ENCODE assay signal across 8 cellular contexts in genomic region chr16:50666658-50667496, GRCh38. TPM values are rescaled to one million over a fixed set of nuclear protein-coding genes. Genes with fewer than 3 reads are reported as not detected.
DNase-seq lines count a peak whose midpoint lies in the region; ATAC-seq and TF ChIP-seq lines count a peak whose summit lies in the region.

No MANE protein-coding gene starts in this region.

- CTCF ChIA-PET in activated CD4-positive, alpha-beta memory T cell treated with anti-CD3 and anti-CD28 coated beads, Interleukin-2, amount 10 ng/mL, durations not matched to agents 7 days and 5 days (lab: Charles Lee): interaction anchor here (0.6 to 17.4 kb wide), 42 partner anchors 13 to 642 kb away, joined by 3 to 288 read pairs (median 8); partner anchors contain the start of genes BRD7, CNEP1R1, CYLD and HEATR3

- ATAC-seq in GM19452 (IDR thresholded peaks at IDR 0.05; ENCODE audit: unreplicated experiment) (peak; percentile 89), HG03432 (IDR thresholded peaks at IDR 0.05; ENCODE audit: unreplicated experiment) (peak; percentile 90)

- H3K4me1 ChIP-seq in skeletal muscle tissue (ENCODE audit: control insufficient read depth in 3 of 3, insufficient read depth in 3 of 3, low read length in 3 of 3): peaks cover 15 to 42% (median 37%) of the 10 kb centered on the region in 3 donors

- POLR2A ChIA-PET in activated CD4-positive, alpha-beta memory T cell treated with anti-CD3 and anti-CD28 coated beads, Interleukin-2, amount 10 ng/mL, durations not matched to agents 7 days and 5 days (lab: Charles Lee): interaction anchor here (0.8 to 12.4 kb wide), 20 partner anchors 13 to 642 kb away, joined by 3 to 180 read pairs (median 4); partner anchors contain the start of genes CNEP1R1, CYLD and SNX20

- DNase-seq in CD14-positive monocyte (ENCODE audit: low spot score) (no peak), T-helper 9 cell (no peak), anterior cingulate cortex (lab: John Stamatoyannopoulos, UW) (no peak), Ammon's horn (ENCODE audit: low spot score) (no peak)
- peak; percentile 65 for DNase-seq in activated CD4-positive, alpha-beta memory T cell treated with anti-CD3 and anti-CD28 coated beads, Interleukin-2, amount 10 ng/mL, durations not matched to agents 7 days and 5 days

- peak overlapping the region in 1 of 3 donors; percentile 21 for H3K4me3 ChIP-seq in skeletal muscle tissue (ENCODE audit: low read length in 3 of 3)

- peaks cover 41 to 44% of the 10 kb centered on the region in 2 donors for H3K36me3 Mint-ChIP-seq in CD14-positive monocyte
- H3K36me3 Mint-ChIP-seq in activated CD4-positive, alpha-beta memory T cell treated with anti-CD3 and anti-CD28 coated beads, Interleukin-2, amount 10 ng/mL, durations not matched to agents 7 days and 5 days (ENCODE audit: low read depth): peaks cover 53% of the 10 kb centered on the region

- H3K4me1 Mint-ChIP-seq in CD14-positive monocyte: peaks cover 41% of the 10 kb centered on the region
- H3K4me1 Mint-ChIP-seq in activated CD4-positive, alpha-beta memory T cell treated with anti-CD3 and anti-CD28 coated beads, Interleukin-2, amount 10 ng/mL, durations not matched to agents 7 days and 5 days: peaks cover 55% of the 10 kb centered on the region

- H3K9me3 ChIP-seq in skeletal muscle tissue (ENCODE audit: control insufficient read depth in 3 of 3, low read length in 3 of 3): peaks cover under 1 to 3% (median 3%) of the 10 kb centered on the region in 3 donors

- H3K27ac Mint-ChIP-seq in CD14-positive monocyte: peak overlapping the region; percentile 93 to 94 (median 93)
- peak overlapping the region; percentile 94 for H3K27ac Mint-ChIP-seq in activated CD4-positive, alpha-beta memory T cell treated with anti-CD3 and anti-CD28 coated beads, Interleukin-2, amount 10 ng/mL, durations not matched to agents 7 days and 5 days

- H3K27ac ChIP-seq in skeletal muscle tissue (ENCODE audit: low read depth, low read length): peak overlapping the region; percentile 86

- no peak overlapping the region for H3K9ac ChIP-seq in skeletal muscle tissue (ENCODE audit: low read depth in 1 of 3, low read length in 3 of 3)

- H3K36me3 ChIP-seq in skeletal muscle tissue (ENCODE audit: control insufficient read depth in 3 of 3, insufficient read depth in 3 of 3, low read length in 3 of 3): peaks cover 0 to 2% (median 0%) of the 10 kb centered on the region in 3 donors

- TF ChIP-seq CTCF in CD14-positive monocyte (IDR thresholded peaks at IDR 0.05): no peak

- peak overlapping the region; percentile 80 to 91 for H3K4me3 Mint-ChIP-seq in CD14-positive monocyte
- H3K4me3 Mint-ChIP-seq in activated CD4-positive, alpha-beta memory T cell treated with anti-CD3 and anti-CD28 coated beads, Interleukin-2, amount 10 ng/mL, durations not matched to agents 7 days and 5 days: peak overlapping the region; percentile 57

- peaks cover 3 to 10% (median 9%) of the 10 kb centered on the region in 7 donors for H3K9me3 Mint-ChIP-seq in CD14-positive monocyte
- H3K9me3 Mint-ChIP-seq in activated CD4-positive, alpha-beta memory T cell treated with anti-CD3 and anti-CD28 coated beads, Interleukin-2, amount 10 ng/mL, durations not matched to agents 7 days and 5 days: peaks cover 10% of the 10 kb centered on the region

- H3K27me3 ChIP-seq in skeletal muscle tissue (ENCODE audit: control insufficient read depth in 3 of 3, insufficient read depth in 3 of 3, low read length in 3 of 3): no peaks in the 10 kb centered on the region

- H3K27me3 Mint-ChIP-seq in CD14-positive monocyte (ENCODE audit: low read depth in 3 of 3): peaks cover 0 to 2% (median 1%) of the 10 kb centered on the region in 3 donors
- H3K27me3 Mint-ChIP-seq in activated CD4-positive, alpha-beta memory T cell treated with anti-CD3 and anti-CD28 coated beads, Interleukin-2, amount 10 ng/mL, durations not matched to agents 7 days and 5 days: no peaks in the 10 kb centered on the region

- intact Hi-C loops in CD14-positive monocyte (cut with micrococcal nuclease): loop anchor here in 1 of 2 donors (5.0 to 10.0 kb wide), 3 partner anchors 120 to 455 kb away; partner anchors contain the start of genes BRD7 and NKD1

RNA-seq across cellular contexts. Expression of gene SNX20, which starts 14.2 kb away (rescaled TPM):
- polyA plus RNA-seq in CD14-positive monocyte: 10 to 100 TPM; 51.0 to 83.2 TPM
- 10 to 100 TPM; 94.7 to 97.7 TPM for total RNA-seq in activated CD4-positive, alpha-beta memory T cell treated with anti-CD3 and anti-CD28 coated beads, Interleukin-2, amount 10 ng/mL, durations not matched to agents 7 days and 5 days
- 1.0 TPM for total RNA-seq in skeletal muscle tissue

RNA-seq across cellular contexts. Expression of gene NOD2, which starts 26.5 kb away (rescaled TPM):
- polyA plus RNA-seq in CD14-positive monocyte: 10 to 100 TPM; 18.5 to 29.7 TPM
- 10 to 100 TPM; 20.8 to 24.1 TPM for total RNA-seq in activated CD4-positive, alpha-beta memory T cell treated with anti-CD3 and anti-CD28 coated beads, Interleukin-2, amount 10 ng/mL, durations not matched to agents 7 days and 5 days
- 0.52 TPM for total RNA-seq in skeletal muscle tissue

Comparison
In these comparisons a context has a peak if more than half of its experiments do, and no peak if none do; other contexts are left out.
1. RNA of gene SNX20, which starts 14.2 kb away (total RNA-seq): 94.7 to 97.7 TPM in activated CD4-positive, alpha-beta memory T cell treated with anti-CD3 and anti-CD28 coated beads, Interleukin-2, amount 10 ng/mL, durations not matched to agents 7 days and 5 days; 1.0 TPM in skeletal muscle tissue (single experiment); every median in the first group is over 10 times any median in the second.
2. RNA of gene NOD2, which starts 26.5 kb away (total RNA-seq): 20.8 to 24.1 TPM in activated CD4-positive, alpha-beta memory T cell treated with anti-CD3 and anti-CD28 coated beads, Interleukin-2, amount 10 ng/mL, durations not matched to agents 7 days and 5 days; 0.52 TPM in skeletal muscle tissue (single experiment); every median in the first group is over 10 times any median in the second.